In genomic region chr3:155853214-155854146, GRCh38 we compare ENCODE assay signal across 8 cellular contexts. TPM values are rescaled to one million over a fixed set of nuclear protein-coding genes. Genes with fewer than 3 reads are reported as not detected.
A peak's percentile ranks its signal among the peaks of the same experiment; 100 is the strongest.
DNase-seq lines count a peak whose midpoint lies in the region; ATAC-seq and TF ChIP-seq lines count a peak whose summit lies in the region.

No MANE protein-coding gene starts in this region.

- peak overlapping the region; percentile 99 for H3K27ac Mint-ChIP-seq in activated naive CD8-positive, alpha-beta T cell treated with anti-CD3 and anti-CD28 coated beads, Interleukin-2, amount 10 ng/mL, durations not matched to agents 7 days and 5 days

- no peaks in the 10 kb centered on the region for H3K27me3 Mint-ChIP-seq in activated naive CD8-positive, alpha-beta T cell treated with anti-CD3 and anti-CD28 coated beads, Interleukin-2, amount 10 ng/mL, durations not matched to agents 7 days and 5 days

- H3K36me3 Mint-ChIP-seq in activated naive CD8-positive, alpha-beta T cell treated with anti-CD3 and anti-CD28 coated beads, Interleukin-2, amount 10 ng/mL, durations not matched to agents 7 days and 5 days, result peaks cover 18% of the 10 kb centered on the region

- no peak for ATAC-seq in activated naive CD8-positive, alpha-beta T cell treated with anti-CD3 and anti-CD28 coated beads, Interleukin-2, amount 10 ng/mL, durations not matched to agents 7 days and 5 days (ENCODE audit: low read depth)

- TF ChIP-seq CTCF in GM13977 (IDR thresholded peaks at IDR 0.05; ENCODE audit: extremely low read depth, insufficient read depth, missing control alignments) (no peak), HFF-Myc (IDR thresholded peaks at IDR 0.05; ENCODE audit: low read depth, low read length, missing control alignments) (no peak)

- POLR2A ChIA-PET in activated naive CD8-positive, alpha-beta T cell treated with anti-CD3 and anti-CD28 coated beads, Interleukin-2, amount 10 ng/mL, durations not matched to agents 7 days and 5 days (lab: Charles Lee), result interaction anchor here (0.6 to 2.3 kb wide), 10 partner anchors 9 to 1307 kb away, joined by 3 to 41 read pairs (median 4); partner anchors contain the start of genes C3orf33 and GMPS

- DNase-seq in GM13977 (ENCODE audit: low spot score), result peak; percentile 26
- no peak for DNase-seq in HFF-Myc (ENCODE audit: extremely low read depth, low read depth)
- peak; percentile 27 for DNase-seq in NOMO-1 treated with dmso at 0.1 percent for 144 hours (lab: John Stamatoyannopoulos, UW; ENCODE audit: unreplicated experiment)
- peak; percentile 62 for DNase-seq in activated naive CD8-positive, alpha-beta T cell treated with anti-CD3 and anti-CD28 coated beads, Interleukin-2, amount 10 ng/mL, durations not matched to agents 7 days and 5 days
- no peak for DNase-seq in skeletal muscle cell (ENCODE audit: low read depth)
- no peak for DNase-seq in DMS114 treated with DMSO at 0.1 percent for 48 hours (lab: John Stamatoyannopoulos, UW; ENCODE audit: unreplicated experiment)
- DNase-seq in NCI-H1436 treated with DMSO at 0.1 percent for 48 hours (lab: John Stamatoyannopoulos, UW), result no peak

- in situ Hi-C loops in GM13977 (cut with MboI; ENCODE audit: low pct_unique_long_range_greater_than_20kb, low sequenced_read_pairs, unreplicated experiment), result no loop called here

- peak overlapping the region; percentile 87 for H3K4me3 Mint-ChIP-seq in activated naive CD8-positive, alpha-beta T cell treated with anti-CD3 and anti-CD28 coated beads, Interleukin-2, amount 10 ng/mL, durations not matched to agents 7 days and 5 days

- peak overlapping the region; percentile 70 for H3K4me3 ChIP-seq in HFF-Myc (replicated peaks; ENCODE audit: low read depth, low read length)
- H3K4me3 ChIP-seq in iPS-11a (ENCODE audit: low read depth, low read length), result peak overlapping the region; percentile 94
- peak overlapping the region; percentile 99 for H3K4me3 ChIP-seq in skeletal muscle cell (ENCODE audit: low read depth, low read length)

- H3K4me1 Mint-ChIP-seq in activated naive CD8-positive, alpha-beta T cell treated with anti-CD3 and anti-CD28 coated beads, Interleukin-2, amount 10 ng/mL, durations not matched to agents 7 days and 5 days, result peaks cover 37% of the 10 kb centered on the region

- no peaks in the 10 kb centered on the region for H3K9me3 Mint-ChIP-seq in activated naive CD8-positive, alpha-beta T cell treated with anti-CD3 and anti-CD28 coated beads, Interleukin-2, amount 10 ng/mL, durations not matched to agents 7 days and 5 days

RNA-seq across cellular contexts. Expression of gene SLC33A1, which starts 0.7 kb away (rescaled TPM):
- 10 to 100 TPM; 26.4 to 27.3 TPM for total RNA-seq in activated naive CD8-positive, alpha-beta T cell treated with anti-CD3 and anti-CD28 coated beads, Interleukin-2, amount 10 ng/mL, durations not matched to agents 7 days and 5 days

RNA-seq across cellular contexts. Expression of gene GMPS, which starts 17.0 kb away (rescaled TPM):
- total RNA-seq in activated naive CD8-positive, alpha-beta T cell treated with anti-CD3 and anti-CD28 coated beads, Interleukin-2, amount 10 ng/mL, durations not matched to agents 7 days and 5 days, result 10 to 100 TPM; 84.0 to 86.8 TPM

RNA-seq across cellular contexts. Expression of gene C3orf33, which starts 47.4 kb away (rescaled TPM):
- 1 to 10 TPM; 2.1 to 2.2 TPM for total RNA-seq in activated naive CD8-positive, alpha-beta T cell treated with anti-CD3 and anti-CD28 coated beads, Interleukin-2, amount 10 ng/mL, durations not matched to agents 7 days and 5 days

Comparison
In these comparisons a context has a peak if more than half of its experiments do, and no peak if none do; other contexts are left out.
1. DNase-seq: peak in GM13977 (single experiment), NOMO-1 treated with dmso at 0.1 percent for 144 hours (single experiment) and activated naive CD8-positive, alpha-beta T cell treated with anti-CD3 and anti-CD28 coated beads, Interleukin-2, amount 10 ng/mL, durations not matched to agents 7 days and 5 days (single experiment); none in HFF-Myc (single experiment), skeletal muscle cell (single experiment), DMS114 treated with DMSO at 0.1 percent for 48 hours (single experiment) and NCI-H1436 treated with DMSO at 0.1 percent for 48 hours (single experiment).
2. Peak in every context shown above with its lines, with median percentiles within 50 percentile points of each other: H3K4me3 ChIP-seq.